1 cellular context compared by ENCODE assay signal in the genomic region with DNA sequence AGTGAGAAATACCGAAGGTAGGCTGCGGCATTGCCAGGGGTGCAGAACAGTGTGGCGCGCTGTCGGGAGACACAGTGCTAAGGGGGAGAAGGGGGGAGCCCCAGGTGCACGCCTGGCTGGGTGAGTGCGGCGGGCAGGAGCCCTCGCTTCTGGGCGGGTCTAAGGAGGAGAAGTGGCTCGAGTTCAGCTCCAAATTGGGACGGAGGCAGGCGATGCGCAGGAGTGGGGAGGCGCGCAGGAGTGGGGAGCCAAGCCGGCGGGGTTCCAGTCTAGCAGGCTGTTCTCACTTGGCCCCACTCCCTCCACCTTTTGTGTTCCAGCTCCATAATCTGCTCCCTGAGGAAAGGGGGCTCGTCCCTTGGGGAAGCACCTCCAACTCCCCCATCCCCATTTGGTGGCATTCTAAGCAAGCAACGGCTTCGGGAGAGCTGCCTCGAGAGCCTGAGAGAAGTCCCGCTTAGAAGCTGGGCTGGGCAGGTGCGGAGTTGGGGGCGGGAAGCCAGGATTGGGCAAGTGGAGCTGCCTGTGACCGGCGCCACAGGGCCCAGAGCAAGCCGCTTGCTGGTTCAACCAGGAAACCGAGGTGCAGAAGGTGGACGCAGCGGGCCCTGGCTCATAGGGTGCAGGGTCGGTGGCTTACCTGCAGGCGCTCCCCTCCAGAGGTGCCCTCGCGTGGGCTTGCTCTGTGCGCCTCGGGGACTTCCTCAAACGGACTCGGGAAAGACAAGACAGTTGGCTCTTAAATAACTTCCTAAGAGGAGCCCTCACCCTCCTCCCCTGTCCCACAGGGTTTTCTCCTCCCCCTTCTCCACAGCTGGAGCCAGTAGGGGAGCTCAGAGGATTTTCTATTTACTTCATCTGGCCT.
A peak's percentile ranks its signal among the peaks of the same experiment; 100 is the strongest.
TF ChIP-seq lines count a peak whose summit lies in the region.

Gene F13A1, minus strand, starts transcription at position 716 of the 865 bp plus-strand sequence. CDS start 1,998 bp downstream, outside the sequence.

TF ChIP-seq in GM12878, 131 proteins besides CTCF, POLR2A, EP300 and RAD21:
- TF ChIP-seq SPI1 (IDR thresholded peaks at IDR 0.05; ENCODE audit: borderline replicate concordance, insufficient read depth, low read depth, low read length) (peak; percentile 50; the same call in 1 of the 2 replicates), IKZF1 (conservative IDR thresholded peaks at IDR 0.05) (peak; percentile 25; the same call in 1 of the 2 replicates), GATAD2B (conservative IDR thresholded peaks at IDR 0.05; ENCODE audit: low read depth) (0 out of 2 replicates have a peak, but pooled peaks have one; percentile 57), MYB (IDR thresholded peaks at IDR 0.05; ENCODE audit: borderline replicate concordance, low read depth, low read length) (no peak)
- TF ChIP-seq, protein P1, sequence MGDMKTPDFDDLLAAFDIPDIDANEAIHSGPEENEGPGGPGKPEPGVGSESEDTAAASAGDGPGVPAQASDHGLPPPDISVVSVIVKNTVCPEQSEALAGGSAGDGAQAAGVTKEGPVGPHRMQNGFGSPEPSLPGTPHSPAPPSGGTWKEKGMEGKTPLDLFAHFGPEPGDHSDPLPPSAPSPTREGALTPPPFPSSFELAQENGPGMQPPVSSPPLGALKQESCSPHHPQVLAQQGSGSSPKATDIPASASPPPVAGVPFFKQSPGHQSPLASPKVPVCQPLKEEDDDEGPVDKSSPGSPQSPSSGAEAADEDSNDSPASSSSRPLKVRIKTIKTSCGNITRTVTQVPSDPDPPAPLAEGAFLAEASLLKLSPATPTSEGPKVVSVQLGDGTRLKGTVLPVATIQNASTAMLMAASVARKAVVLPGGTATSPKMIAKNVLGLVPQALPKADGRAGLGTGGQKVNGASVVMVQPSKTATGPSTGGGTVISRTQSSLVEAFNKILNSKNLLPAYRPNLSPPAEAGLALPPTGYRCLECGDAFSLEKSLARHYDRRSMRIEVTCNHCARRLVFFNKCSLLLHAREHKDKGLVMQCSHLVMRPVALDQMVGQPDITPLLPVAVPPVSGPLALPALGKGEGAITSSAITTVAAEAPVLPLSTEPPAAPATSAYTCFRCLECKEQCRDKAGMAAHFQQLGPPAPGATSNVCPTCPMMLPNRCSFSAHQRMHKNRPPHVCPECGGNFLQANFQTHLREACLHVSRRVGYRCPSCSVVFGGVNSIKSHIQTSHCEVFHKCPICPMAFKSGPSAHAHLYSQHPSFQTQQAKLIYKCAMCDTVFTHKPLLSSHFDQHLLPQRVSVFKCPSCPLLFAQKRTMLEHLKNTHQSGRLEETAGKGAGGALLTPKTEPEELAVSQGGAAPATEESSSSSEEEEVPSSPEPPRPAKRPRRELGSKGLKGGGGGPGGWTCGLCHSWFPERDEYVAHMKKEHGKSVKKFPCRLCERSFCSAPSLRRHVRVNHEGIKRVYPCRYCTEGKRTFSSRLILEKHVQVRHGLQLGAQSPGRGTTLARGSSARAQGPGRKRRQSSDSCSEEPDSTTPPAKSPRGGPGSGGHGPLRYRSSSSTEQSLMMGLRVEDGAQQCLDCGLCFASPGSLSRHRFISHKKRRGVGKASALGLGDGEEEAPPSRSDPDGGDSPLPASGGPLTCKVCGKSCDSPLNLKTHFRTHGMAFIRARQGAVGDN (IDR thresholded peaks at IDR 0.05) = 0 out of 2 replicates have a peak, but pooled peaks have one; percentile 22
TF ChIP-seq in GM12878: peak in this region for 4.
